In the genomic region with DNA sequence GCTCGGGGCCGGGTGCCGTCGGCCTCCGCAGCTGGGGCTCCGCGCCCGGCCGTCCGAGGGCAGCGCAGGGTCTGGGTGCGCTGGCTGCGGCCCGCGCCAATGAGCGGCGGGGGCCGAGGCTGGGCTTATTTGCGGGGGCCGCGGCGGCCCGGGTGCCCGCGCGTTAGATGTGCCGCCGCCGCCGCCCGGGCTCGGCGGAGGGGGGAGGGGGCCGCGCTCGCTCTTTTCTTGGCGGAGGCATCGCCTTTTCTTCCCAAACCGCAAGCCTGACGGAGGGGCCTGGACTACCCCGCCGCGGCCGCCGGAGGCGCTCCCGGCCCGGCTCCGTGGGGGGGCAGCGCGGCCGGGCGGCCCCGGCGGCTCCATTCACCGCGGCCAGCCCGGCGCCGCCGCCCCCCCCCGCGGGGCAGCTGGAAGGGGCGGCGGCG, we compare ENCODE assay signal across 9 cellular contexts. TPM values are rescaled to one million over a fixed set of nuclear protein-coding genes. Genes with fewer than 3 reads are reported as not detected.
DNase-seq lines count a peak whose midpoint lies in the region; ATAC-seq, FAIRE-seq and TF ChIP-seq lines count a peak whose summit lies in the region.
"Had no signal": no experiment of that assay in that cellular context is flagged by ENCODE, and none has a peak within 500 bp of the region (broad histone marks: within the 10 kb centered on the region; RNA-seq: fewer than 3 reads in every experiment).

A gene (minus strand): TSS at position 101 of the 428 bp plus-strand sequence. CDS start 278 bp downstream, outside the sequence.

- TF ChIP-seq CTCF in CD4-positive, alpha-beta T cell (IDR thresholded peaks at IDR 0.05), result no peak
- TF ChIP-seq CTCF in GM12878 (IDR thresholded peaks at IDR 0.05 in 2 of 3, conservative IDR thresholded peaks at IDR 0.05 in 1 of 3; ENCODE audit: control insufficient read depth in 2 of 3, extremely low read depth in 1 of 3, insufficient read depth in 1 of 3, low read depth in 3 of 3, low read length in 3 of 3), result 0 out of 6 replicates have a peak, but pooled peaks of 1 of the 3 experiments have one; percentile 9
- peak; percentile 9 to 32 (median 26) for TF ChIP-seq CTCF in nephron (IDR thresholded peaks at IDR 0.05; ENCODE audit: unreplicated experiment in 3 of 3)

- peak; percentile 15 for ATAC-seq in CD4-positive, alpha-beta T cell (ENCODE audit: poor library complexity)
- ATAC-seq in GM12878 (no peak), HG03442 (IDR thresholded peaks at IDR 0.05; ENCODE audit: unreplicated experiment) (no peak)

- no peak for FAIRE-seq in GM12878 (lab: Jason Lieb, UNC)

- peaks cover 31% of the 10 kb centered on the region for H3K27me3 ChIP-seq in CD4-positive, alpha-beta T cell (ENCODE audit: control insufficient read depth, insufficient read depth, low read length)
- H3K27me3 ChIP-seq in HUES64 (ENCODE audit: insufficient read depth, low read length) (peaks cover 98% of the 10 kb centered on the region), GM12878 (replicated peaks in 1 of 2; ENCODE audit: control insufficient read depth in 2 of 2, insufficient read depth in 2 of 2, low read length in 1 of 2) (peaks cover 8 to 24% of the 10 kb centered on the region in 2 experiments)

- H3K4me1 ChIP-seq in HUES64 (ENCODE audit: insufficient read depth, low read length) (no peaks in the 10 kb centered on the region), GM12878 (ENCODE audit: control insufficient read depth, insufficient read depth, low read length) (no peaks in the 10 kb centered on the region)

- no peak for TF ChIP-seq RAD21 in GM12878 (IDR thresholded peaks at IDR 0.05; ENCODE audit: insufficient read depth, low read depth, low read length)

- no peak within 1 kb of the TSS for H3K27ac Mint-ChIP-seq in CD4-positive, alpha-beta T cell
- no peak within 1 kb of the TSS for H3K27ac Mint-ChIP-seq in nephron
- H3K27ac Mint-ChIP-seq in activated CD4-positive, alpha-beta T cell treated with anti-CD3 and anti-CD28 coated beads, Interleukin-2, amount 10 ng/mL, durations not matched to agents 24 days and 14 days, result no peak within 1 kb of the TSS
- H3K27ac Mint-ChIP-seq: activated naive CD8-positive, alpha-beta T cell treated with anti-CD3 and anti-CD28 coated beads, Interleukin-2, amount 10 ng/mL, durations not matched to agents 7 days and 5 days had no signal

- no peaks in the 10 kb centered on the region for H3K9me3 Mint-ChIP-seq in CD4-positive, alpha-beta T cell
- H3K9me3 Mint-ChIP-seq in nephron, result no peaks in the 10 kb centered on the region
- no peaks in the 10 kb centered on the region for H3K9me3 Mint-ChIP-seq in activated CD4-positive, alpha-beta T cell treated with anti-CD3 and anti-CD28 coated beads, Interleukin-2, amount 10 ng/mL, durations not matched to agents 24 days and 14 days
- H3K9me3 Mint-ChIP-seq: activated naive CD8-positive, alpha-beta T cell treated with anti-CD3 and anti-CD28 coated beads, Interleukin-2, amount 10 ng/mL, durations not matched to agents 7 days and 5 days had no signal

- no peaks in the 10 kb centered on the region for H3K9me3 ChIP-seq in CD4-positive, alpha-beta T cell (ENCODE audit: control insufficient read depth, low read length)
- H3K9me3 ChIP-seq in HUES64 (ENCODE audit: insufficient read depth, low read depth, low read length) (no peaks in the 10 kb centered on the region), GM12878 (replicated peaks; ENCODE audit: control insufficient read depth, insufficient read depth, low read length) (no peaks in the 10 kb centered on the region)

- no peak for TF ChIP-seq EP300 in GM12878 (IDR thresholded peaks at IDR 0.05; ENCODE audit: borderline replicate concordance in 1 of 2, control insufficient read depth in 1 of 2, low read depth in 2 of 2, low read length in 2 of 2)

- no peaks in the 10 kb centered on the region for H3K36me3 Mint-ChIP-seq in CD4-positive, alpha-beta T cell (ENCODE audit: low read depth)
- H3K36me3 Mint-ChIP-seq in nephron (ENCODE audit: low read depth), result no peaks in the 10 kb centered on the region
- no peaks in the 10 kb centered on the region for H3K36me3 Mint-ChIP-seq in activated CD4-positive, alpha-beta T cell treated with anti-CD3 and anti-CD28 coated beads, Interleukin-2, amount 10 ng/mL, durations not matched to agents 24 days and 14 days (ENCODE audit: low read depth)
- H3K36me3 Mint-ChIP-seq: activated naive CD8-positive, alpha-beta T cell treated with anti-CD3 and anti-CD28 coated beads, Interleukin-2, amount 10 ng/mL, durations not matched to agents 7 days and 5 days had no signal

- H3K4me2 ChIP-seq in GM12878 (ENCODE audit: control insufficient read depth, insufficient read depth), result peak within 1 kb of the TSS; percentile 74; the same call in 1 of the 2 replicates

- peaks cover 14% of the 10 kb centered on the region for H3K27me3 Mint-ChIP-seq in CD4-positive, alpha-beta T cell
- peaks cover 56% of the 10 kb centered on the region for H3K27me3 Mint-ChIP-seq in nephron (ENCODE audit: low read depth)
- peaks cover 46% of the 10 kb centered on the region for H3K27me3 Mint-ChIP-seq in activated CD4-positive, alpha-beta T cell treated with anti-CD3 and anti-CD28 coated beads, Interleukin-2, amount 10 ng/mL, durations not matched to agents 24 days and 14 days

- RAD21 ChIA-PET in GM12878 (lab: Charles Lee; ENCODE audit: unreplicated experiment), result interaction anchor here (1.9 to 3.0 kb wide), 3 partner anchors 31 to 60 kb away, joined by 6 to 68 read pairs (median 7); a partner anchor contains a TSS

- no TSS peak for BruUV-seq in GM12878 (replicated peaks; lab: Mats Ljungman, UMichigan)

- H3K79me2 ChIP-seq in GM12878 (ENCODE audit: control insufficient read depth, insufficient read depth, low read length), result no peaks in the 10 kb centered on the region

- no peak within 1 kb of the TSS for H3K27ac ChIP-seq in CD4-positive, alpha-beta T cell (ENCODE audit: low read depth, low read length)
- no peak within 1 kb of the TSS for H3K27ac ChIP-seq in HUES64 (ENCODE audit: low read depth, low read length)
- H3K27ac ChIP-seq in GM12878 (ENCODE audit: control insufficient read depth, insufficient read depth), result no peak within 1 kb of the TSS

- H3K4me1 Mint-ChIP-seq in CD4-positive, alpha-beta T cell (ENCODE audit: low read depth), result no peaks in the 10 kb centered on the region
- peaks cover 19% of the 10 kb centered on the region for H3K4me1 Mint-ChIP-seq in nephron
- peaks cover 3% of the 10 kb centered on the region for H3K4me1 Mint-ChIP-seq in activated CD4-positive, alpha-beta T cell treated with anti-CD3 and anti-CD28 coated beads, Interleukin-2, amount 10 ng/mL, durations not matched to agents 24 days and 14 days
- H3K4me1 Mint-ChIP-seq: activated naive CD8-positive, alpha-beta T cell treated with anti-CD3 and anti-CD28 coated beads, Interleukin-2, amount 10 ng/mL, durations not matched to agents 7 days and 5 days had no signal

- H3K4me3 ChIP-seq in HUES64 (ENCODE audit: low read length) (peak within 1 kb of the TSS; percentile 41), GM12878 (no peak within 1 kb of the TSS)

- H3K4me3 Mint-ChIP-seq in CD4-positive, alpha-beta T cell, result no peak within 1 kb of the TSS
- peak within 1 kb of the TSS in 2 of 3 experiments; percentile 44 to 55 for H3K4me3 Mint-ChIP-seq in nephron
- no peak within 1 kb of the TSS for H3K4me3 Mint-ChIP-seq in activated CD4-positive, alpha-beta T cell treated with anti-CD3 and anti-CD28 coated beads, Interleukin-2, amount 10 ng/mL, durations not matched to agents 24 days and 14 days
- H3K4me3 Mint-ChIP-seq: activated naive CD8-positive, alpha-beta T cell treated with anti-CD3 and anti-CD28 coated beads, Interleukin-2, amount 10 ng/mL, durations not matched to agents 7 days and 5 days had no signal

- H3K36me3 ChIP-seq in HUES64 (ENCODE audit: insufficient read depth, low read length) (no peaks in the 10 kb centered on the region), GM12878 (ENCODE audit: control insufficient read depth in 2 of 2, insufficient read depth in 2 of 2, low read length in 1 of 2) (no peaks in the 10 kb centered on the region)

- no peak within 1 kb of the TSS for H3K9ac ChIP-seq in HUES64 (ENCODE audit: low read depth, low read length)
- no peak within 1 kb of the TSS for H3K9ac ChIP-seq in GM12878 (ENCODE audit: control insufficient read depth, insufficient read depth, low read length)

- no peak for TF ChIP-seq POLR2A in GM12878 (IDR thresholded peaks at IDR 0.05; ENCODE audit: low read depth, low read length)

- CTCF ChIA-PET in CD4-positive, alpha-beta T cell (lab: Charles Lee), result interaction anchor here (0.8 to 2.3 kb wide), 2 partner anchors 60 to 69 kb away, joined by 3 to 174 read pairs; a partner anchor contains a TSS
- CTCF ChIA-PET in GM12878 (lab: Yijun Ruan, JAX), result interaction anchor here (0.7 to 2.3 kb wide), 4 partner anchors 23 to 76 kb away, joined by 3 to 89 read pairs (median 8); a partner anchor contains a TSS

- SMC1A ChIA-PET in GM12878 (lab: Charles Lee; ENCODE audit: uncharacterized antibody, unreplicated experiment), result no interaction called here

- under 1% methylated on average over 59 of the region's 66 CpGs for WGBS in HUES64
- 18% methylated on average over 9 of the region's 66 CpGs for WGBS in GM12878 (ENCODE audit: insufficient coverage, insufficient replicate concordance, low lambda C conversion rate, missing lambda C conversion rate)

- in situ Hi-C loops in GM12878 (cut with MboI), result no loop called here

- POLR2A ChIA-PET in CD4-positive, alpha-beta T cell (lab: Charles Lee), result interaction anchor here (0.6 to 2.8 kb wide), 3 partner anchors 16 to 76 kb away, joined by 3 to 51 read pairs (median 10); a partner anchor contains a TSS
- POLR2A ChIA-PET in GM12878 (lab: Charles Lee), result no interaction called here

- DNase-seq in CD4-positive, alpha-beta T cell, result peak in 1 of 10 experiments; percentile 17
- DNase-seq in GM12878 (ENCODE audit: low read depth, low spot score), result no peak
- DNase-seq in globus pallidus (ENCODE audit: low spot score), result no peak
- no peak for DNase-seq in activated CD4-positive, alpha-beta T cell treated with anti-CD3 and anti-CD28 coated beads, Interleukin-2, amount 10 ng/mL, durations not matched to agents 24 days and 14 days
- DNase-seq in activated naive CD4-positive, alpha-beta T cell treated with anti-CD3 and anti-CD28 coated beads, Interleukin-2, amount 50 U/mL, for 16 hours, result no peak
- DNase-seq: activated naive CD8-positive, alpha-beta T cell treated with anti-CD3 and anti-CD28 coated beads, Interleukin-2, amount 10 ng/mL, durations not matched to agents 7 days and 5 days had no signal

- peak within 1 kb of the TSS; percentile 39; the same call in 1 of the 2 replicates for H2AFZ ChIP-seq in GM12878 (ENCODE audit: control insufficient read depth, low read depth, low read length)

- intact Hi-C loops in CD4-positive, alpha-beta T cell (cut with DNase I, micrococcal nuclease), result loop anchor here in 1 of 2 experiments (2.0 to 10.0 kb wide), 2 partner anchors 16 to 164 kb away; a partner anchor contains a TSS
- intact Hi-C loops in GM12878 (cut with micrococcal nuclease; ENCODE audit: unreplicated experiment), result no loop called here
- intact Hi-C loops in activated CD4-positive, alpha-beta T cell treated with anti-CD3 and anti-CD28 coated beads, Interleukin-2, amount 10 ng/mL, durations not matched to agents 24 days and 14 days (cut with micrococcal nuclease), result no loop called here

- H4K20me1 ChIP-seq in GM12878 (ENCODE audit: control insufficient read depth, insufficient read depth), result no peaks in the 10 kb centered on the region

RNA-seq across cellular contexts. Expression of the gene that starts here (rescaled TPM):
- total RNA-seq in CD4-positive, alpha-beta T cell, result not detected
- polyA plus RNA-seq in HUES64 (2013, experiment 1 of 2), result 1.00 TPM
- 0.95 TPM for polyA plus RNA-seq in HUES64 (2013, experiment 2 of 2)
- total RNA-seq in GM12878 (2013; cell fraction: nucleolus; rRNA removed), result not detected in 2 replicates
- not detected in 2 replicates for total RNA-seq in GM12878 (2014; rRNA removed)
- not detected in 2 replicates for total RNA-seq in GM12878 (2014; rRNA removed; fragmentation: Illumina TruSeq; extraction: Trizol)
- total RNA-seq in GM12878 (2021), result 0.13 and 0.19 TPM in 2 replicates
- not detected for polyA plus RNA-seq in GM12878 (2011; ENCODE audit: low read depth)
- not detected in 2 replicates for polyA plus RNA-seq in GM12878 (2011; rRNA removed)
- polyA plus RNA-seq in GM12878 (2011; cell fraction: cytosol; rRNA removed), result 0.05 TPM in 1 of 2 replicates, not detected in the other
- 0.06 and 0.09 TPM in 2 replicates for polyA plus RNA-seq in GM12878 (2011; cell fraction: nucleus; rRNA removed)
- 0.04 and 0.14 TPM in 2 replicates for polyA plus RNA-seq in GM12878 (2012)
- not detected in 2 replicates for polyA plus RNA-seq in GM12878 (2014; fragmentation: Illumina TruSeq; extraction: Trizol)
- polyA plus RNA-seq in GM12878 (2014; fragmentation: Nextera tagmentation; extraction: Ambion mirVana), result not detected
- polyA plus RNA-seq in GM12878 (2014; rRNA removed), result 0.04 TPM in 1 of 2 replicates, not detected in the other
- polyA plus RNA-seq in GM12878 (2016; fragmentation: Nextera tagmentation; extraction: Ambion mirVana), result not detected
- polyA minus RNA-seq in GM12878 (2011; rRNA and poly(A)+ RNA removed), result not detected in 2 replicates
- polyA minus RNA-seq in GM12878 (2011; cell fraction: cytosol; rRNA and poly(A)+ RNA removed), result not detected in 2 replicates
- polyA minus RNA-seq in GM12878 (2011; cell fraction: nucleus; rRNA and poly(A)+ RNA removed), result not detected in 2 replicates
- total RNA-seq in activated CD4-positive, alpha-beta T cell treated with anti-CD3 and anti-CD28 coated beads, Interleukin-2, amount 10 ng/mL, durations not matched to agents 24 days and 14 days, result 1.7 and 1.8 TPM in 2 replicates

Comparison
In these comparisons a context has a peak if more than half of its experiments do, and no peak if none do; other contexts are left out.
1. Peak in ATAC-seq in CD4-positive, alpha-beta T cell; RNA of the gene not detected or under 1 TPM.
2. H3K4me3 Mint-ChIP-seq: peak in nephron (2 of 3); none in CD4-positive, alpha-beta T cell (single experiment) and activated CD4-positive, alpha-beta T cell treated with anti-CD3 and anti-CD28 coated beads, Interleukin-2, amount 10 ng/mL, durations not matched to agents 24 days and 14 days (single experiment).